ENCODE assay signal across 12 cellular contexts in genomic region chr11:78370406-78371172, GRCh38. TPM values are rescaled to one million over a fixed set of nuclear protein-coding genes. Genes with fewer than 3 reads are reported as not detected.
DNase-seq lines count a peak whose midpoint lies in the region; ATAC-seq lines count a peak whose summit lies in the region.
"Had no signal": no experiment of that assay in that cellular context is flagged by ENCODE, and none has a peak within 500 bp of the region (broad histone marks: within the 10 kb centered on the region; RNA-seq: fewer than 3 reads in every experiment).

No MANE protein-coding gene starts in this region.

- H3K9me3 ChIP-seq in endocrine pancreas (ENCODE audit: control insufficient read depth, low read length) (no peaks in the 10 kb centered on the region), mesenchymal stem cell (ENCODE audit: control insufficient read depth, low read length) (no peaks in the 10 kb centered on the region)

- peaks cover 10% of the 10 kb centered on the region for H3K4me1 ChIP-seq in endocrine pancreas (ENCODE audit: control insufficient read depth, insufficient read depth, low read length)
- H3K4me1 ChIP-seq in mesenchymal stem cell (ENCODE audit: control insufficient read depth, insufficient read depth, low read depth, low read length): no peaks in the 10 kb centered on the region

- H4K8ac ChIP-seq in mesenchymal stem cell (ENCODE audit: low read length): no peak overlapping the region

- no peak overlapping the region for H3K23ac ChIP-seq in mesenchymal stem cell (ENCODE audit: low read length in 2 of 2)

- H3K27me3 ChIP-seq in endocrine pancreas (ENCODE audit: control insufficient read depth, insufficient read depth, low read length) (no peaks in the 10 kb centered on the region), mesenchymal stem cell (ENCODE audit: control insufficient read depth in 1 of 2, insufficient read depth in 1 of 2, low read length in 2 of 2) (no peaks in the 10 kb centered on the region)

- H3K4me2 ChIP-seq in mesenchymal stem cell (ENCODE audit: low read length, poor library complexity, severe bottlenecking): no peak overlapping the region

- H2AK5ac ChIP-seq in mesenchymal stem cell (ENCODE audit: low read length, severe bottlenecking): no peak overlapping the region

- peak overlapping the region; percentile 20 for H3K4me3 ChIP-seq in endocrine pancreas (ENCODE audit: control insufficient read depth, insufficient read depth, low read length)
- H3K4me3 ChIP-seq in mesenchymal stem cell (ENCODE audit: insufficient read depth in 1 of 2, low read depth in 1 of 2, low read length in 2 of 2): peak overlapping the region in 1 of 2 experiments; percentile 56

- H2AFZ ChIP-seq in mesenchymal stem cell (ENCODE audit: low read depth, low read length): peak overlapping the region; percentile 54

- no peak overlapping the region for H3K9ac ChIP-seq in endocrine pancreas (ENCODE audit: control insufficient read depth, insufficient read depth, low read length)
- H3K9ac ChIP-seq in mesenchymal stem cell (ENCODE audit: low read length): peak overlapping the region; percentile 67

- H2BK15ac ChIP-seq in mesenchymal stem cell (ENCODE audit: low read depth, poor library complexity, severe bottlenecking): no peak overlapping the region

- H3K27ac ChIP-seq in mesenchymal stem cell (ENCODE audit: low read length, poor library complexity, severe bottlenecking): no peak overlapping the region

- H4K91ac ChIP-seq in mesenchymal stem cell (ENCODE audit: low read length): no peak overlapping the region

- peak overlapping the region in 1 of 2 experiments; percentile 75 for H3K14ac ChIP-seq in mesenchymal stem cell (ENCODE audit: low read length in 2 of 2)

- peaks cover 14% of the 10 kb centered on the region for H3K79me1 ChIP-seq in mesenchymal stem cell (replicated peaks; ENCODE audit: low read length, poor library complexity, severe bottlenecking)

- H3K36me3 ChIP-seq in endocrine pancreas (ENCODE audit: control insufficient read depth, insufficient read depth, low read length) (no peaks in the 10 kb centered on the region), mesenchymal stem cell (ENCODE audit: control insufficient read depth in 1 of 2, insufficient read depth in 2 of 2, low read depth in 1 of 2, low read length in 2 of 2) (no peaks in the 10 kb centered on the region)

- H2BK12ac ChIP-seq in mesenchymal stem cell (ENCODE audit: low read length in 2 of 2): peak overlapping the region in 1 of 2 experiments; percentile 83

- ATAC-seq in GM21528 (IDR thresholded peaks at IDR 0.05; ENCODE audit: low FRiP score, unreplicated experiment): no peak

- DNase-seq in AG08395 (ENCODE audit: low spot score) (peak; percentile 40), NCI-H526 (lab: John Stamatoyannopoulos, UW) (peak; percentile 37 to 41), mesenchymal stem cell (peak; percentile 42), NAMALWA (ENCODE audit: low spot score) (no peak), NCI-H1930 (lab: John Stamatoyannopoulos, UW) (no peak), activated gamma-delta T cell (lab: John Stamatoyannopoulos, UW) (no peak)
- DNase-seq: activated T-cell treated with anti-CD3 and anti-CD28 coated beads, Interleukin-2, amount 50 U/mL, for 24 hours; effector CD4-positive, alpha-beta T cell; kidney glomerular epithelial cell; T-helper 2 cell had no signal

- no peak overlapping the region for H2BK5ac ChIP-seq in mesenchymal stem cell (ENCODE audit: low read depth, low read length, poor library complexity, severe bottlenecking)

- H2BK120ac ChIP-seq in mesenchymal stem cell (ENCODE audit: low read depth, low read length): no peak overlapping the region

- no peak overlapping the region for H3K4ac ChIP-seq in mesenchymal stem cell (ENCODE audit: low read depth in 1 of 2, low read length in 2 of 2)

- 53% methylated on average over 4 of the region's 7 CpGs for WGBS in mesenchymal stem cell

- H3K18ac ChIP-seq in mesenchymal stem cell (ENCODE audit: low read depth in 1 of 2, low read length in 2 of 2): no peak overlapping the region

RNA-seq across cellular contexts. Expression of gene GAB2, which starts 47.0 kb away (rescaled TPM):
- 9.8 TPM for polyA plus RNA-seq in mesenchymal stem cell (2013, experiment 1 of 2)
- polyA plus RNA-seq in mesenchymal stem cell (2013, experiment 2 of 2): 9.2 TPM

Comparison
In these comparisons a context has a peak if more than half of its experiments do, and no peak if none do; other contexts are left out.
1. DNase-seq: peak in AG08395 (single experiment), NCI-H526 (2 of 2) and mesenchymal stem cell (single experiment); none in NAMALWA (single experiment), NCI-H1930 (0 of 2) and activated gamma-delta T cell (single experiment).